ENCODE assay signal across 1 cellular context in the genomic region with DNA sequence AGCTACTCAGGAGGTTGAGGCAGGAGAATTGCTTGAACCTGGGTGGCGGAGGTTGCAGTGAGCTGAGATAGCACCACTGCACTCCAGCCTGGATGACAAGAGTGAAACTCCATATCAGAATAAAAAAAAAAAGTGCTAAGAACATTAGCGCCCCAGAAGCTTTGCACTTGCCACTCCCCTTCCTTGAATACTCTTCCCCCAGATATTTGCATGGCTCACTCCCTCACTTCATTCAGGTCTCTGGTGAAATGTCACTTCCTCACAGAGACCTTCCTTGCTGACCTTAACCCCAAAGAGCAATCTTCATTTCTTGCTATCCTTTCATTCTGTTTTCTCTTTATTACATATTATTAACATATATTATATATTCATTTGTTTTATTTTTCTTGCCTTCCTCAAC.
TF ChIP-seq lines count a peak whose summit lies in the region.

No MANE protein-coding gene starts in this region.

TF ChIP-seq in A549, 52 proteins besides CTCF, POLR2A, EP300 and RAD21 (continued from another document):
- TF ChIP-seq HES2 (IDR thresholded peaks at IDR 0.05): no peak
- TF ChIP-seq RARB (CRISPR knock-in tag; IDR thresholded peaks at IDR 0.05): no peak
- TF ChIP-seq NFE2L2 (conservative IDR thresholded peaks at IDR 0.05; ENCODE audit: low read length): no peak
